ENCODE assay signal across 25 cellular contexts in genomic region chr1:214401666-214402065, GRCh38.
"Had no signal": no experiment of that assay in that cellular context is flagged by ENCODE, and none has a peak within 500 bp of the region (broad histone marks: within the 10 kb centered on the region; RNA-seq: fewer than 3 reads in every experiment).

No MANE protein-coding gene starts in this region.

- ATAC-seq: activated CD8-positive, alpha-beta T cell treated with anti-CD3 and anti-CD28 coated beads, Interleukin-2, amount 10 ng/mL, durations not matched to agents 7 days and 5 days; activated naive CD4-positive, alpha-beta T cell treated with anti-CD3 and anti-CD28 coated beads, Interleukin-2, amount 50 U/mL, for 72 hours; heart left ventricle; left lobe of liver; mucosa of descending colon; natural killer cell treated with Interleukin-12 subunit alpha and Interleukin-12 subunit beta and Interleukin-15 and Interleukin-18, amount 100 ng/mL, for 72 hours; right lobe of liver; stimulated activated naive CD8-positive, alpha-beta T cell treated with anti-CD3 and anti-CD28 coated beads, Interleukin-15, amount 100 ng/mL, for 72 hours; upper lobe of right lung had no signal

- H3K4me1 ChIP-seq: right lobe of liver had no signal

- DNase-seq: activated CD4-positive, alpha-beta T cell treated with anti-CD3 and anti-CD28 coated beads, Interleukin-2, amount 10 ng/mL, durations not matched to agents 24 days and 14 days; activated CD4-positive, CD25-positive, alpha-beta regulatory T cell; activated CD8-positive, alpha-beta memory T cell treated with anti-CD3 and anti-CD28 coated beads, Interleukin-2, amount 50 U/mL, for 4 hours; activated CD8-positive, alpha-beta T cell treated with anti-CD3 and anti-CD28 coated beads, Interleukin-2, amount 10 ng/mL, durations not matched to agents 7 days and 5 days; activated effector memory CD4-positive, alpha-beta T cell treated with anti-CD3 and anti-CD28 coated beads, Interleukin-2, amount 50 U/mL, for 16 hours; activated T-cell treated with anti-CD3 and anti-CD28 coated beads, Interleukin-2, amount 50 U/mL, for 48 hours; amniotic stem cell; brain microvascular endothelial cell; cortex of kidney; effector CD4-positive, alpha-beta T cell; esophagus squamous epithelium; heart left ventricle; mammary epithelial cell; mucosa of descending colon; nucleus accumbens; right lobe of liver; stimulated activated naive CD8-positive, alpha-beta T cell treated with anti-CD3 and anti-CD28 coated beads, Interleukin-15, amount 100 ng/mL, for 72 hours; T-helper 2 cell; upper lobe of right lung had no signal

- H3K27me3 ChIP-seq: brain microvascular endothelial cell, esophagus squamous epithelium, heart left ventricle, right lobe of liver, upper lobe of right lung had no signal

- FAIRE-seq: frontal cortex, TTC549 had no signal

- H3K36me3 ChIP-seq: right lobe of liver had no signal

- H3K9me3 ChIP-seq: esophagus squamous epithelium, heart left ventricle, mucosa of descending colon, right lobe of liver, thoracic aorta, upper lobe of right lung had no signal

- H3K4me3 ChIP-seq: esophagus squamous epithelium, heart left ventricle, mucosa of descending colon, right lobe of liver, thoracic aorta, upper lobe of right lung had no signal

- H3K27ac ChIP-seq: brain microvascular endothelial cell, esophagus squamous epithelium, heart left ventricle, right lobe of liver, thoracic aorta, upper lobe of right lung had no signal
